12 cellular contexts compared by ENCODE assay signal in the genomic region with DNA sequence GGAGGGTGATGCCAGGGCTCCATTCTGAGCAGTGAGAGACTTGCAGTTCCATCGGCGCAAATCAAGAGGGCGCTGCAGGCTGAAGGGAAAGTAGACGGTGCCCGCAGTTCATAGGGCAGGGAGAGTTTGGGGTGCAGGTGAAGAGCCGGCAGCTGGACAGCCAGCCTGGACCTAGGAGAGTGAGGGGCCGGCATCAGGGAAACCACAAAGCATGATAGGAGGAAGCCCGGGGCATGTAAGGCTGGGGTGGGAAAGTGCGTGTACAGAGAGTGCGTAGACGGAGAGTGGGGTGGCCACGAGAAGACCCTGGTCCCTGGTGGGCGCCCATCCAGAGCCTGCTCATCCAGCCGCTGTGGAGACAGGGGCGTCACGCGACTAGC.
DNase-seq lines count a peak whose midpoint lies in the region; ATAC-seq, FAIRE-seq and TF ChIP-seq lines count a peak whose summit lies in the region.
"Had no signal": no experiment of that assay in that cellular context is flagged by ENCODE, and none has a peak within 500 bp of the region (broad histone marks: within the 10 kb centered on the region; RNA-seq: fewer than 3 reads in every experiment).

No MANE protein-coding gene starts in this region.

- no peak overlapping the region for H2BK15ac ChIP-seq in H1 (ENCODE audit: low read length)

- no peak overlapping the region for H3K23ac ChIP-seq in H1 (ENCODE audit: insufficient read length)

- H3K23me2 ChIP-seq in H1 (ENCODE audit: low read depth, low read length) = no peaks in the 10 kb centered on the region

- H3K79me1 ChIP-seq in H1 (ENCODE audit: low read depth, low read length) = no peaks in the 10 kb centered on the region

- POLR2A ChIA-PET in RWPE1 (lab: Yijun Ruan, JAX; ENCODE audit: low non-redundant PET) (no interaction called here), H1 (lab: Charles Lee; ENCODE audit: partially characterized antibody) (interaction anchor here (0.7 kb wide), 1 partner anchor 64 kb away, joined by 4 read pairs; no protein-coding TSS in a partner anchor)

- peaks cover 71% of the 10 kb centered on the region for H3K36me3 Mint-ChIP-seq in activated CD8-positive, alpha-beta memory T cell treated with anti-CD3 and anti-CD28 coated beads, Interleukin-2, amount 10 ng/mL, durations not matched to agents 7 days and 5 days

- H4K20me1 ChIP-seq in H1 (replicated peaks in 1 of 2; ENCODE audit: control insufficient read depth in 1 of 2, insufficient read depth in 2 of 2, low read length in 2 of 2) = peaks cover 0 to 3% of the 10 kb centered on the region in 2 experiments

- CTCF ChIA-PET in activated CD8-positive, alpha-beta memory T cell treated with anti-CD3 and anti-CD28 coated beads, Interleukin-2, amount 10 ng/mL, durations not matched to agents 7 days and 5 days (lab: Charles Lee) = interaction anchor here (1.0 to 2.7 kb wide), 7 partner anchors 9 to 128 kb away, joined by 4 to 19 read pairs (median 9); no protein-coding TSS in a partner anchor
- CTCF ChIA-PET in RWPE1 (lab: Yijun Ruan, JAX) (interaction anchor here (0.6 to 1.2 kb wide), 2 partner anchors 8 to 686 kb away, joined by 3 to 12 read pairs; no protein-coding TSS in a partner anchor), H1 (lab: Charles Lee; ENCODE audit: partially characterized antibody) (interaction anchor here (0.6 to 5.0 kb wide), 3 partner anchors 9 to 715 kb away, joined by 3 to 25 read pairs (median 4); no protein-coding TSS in a partner anchor)

- H3K9me3 ChIP-seq in H1 (ENCODE audit: insufficient read depth in 2 of 2, low read depth in 1 of 2, low read length in 1 of 2) = no peaks in the 10 kb centered on the region

- H3K4me2 ChIP-seq in H1 (ENCODE audit: insufficient read depth in 1 of 2, low read depth in 2 of 2, low read length in 2 of 2) = no peak overlapping the region

- peaks cover 78% of the 10 kb centered on the region for H3K4me1 Mint-ChIP-seq in activated CD8-positive, alpha-beta memory T cell treated with anti-CD3 and anti-CD28 coated beads, Interleukin-2, amount 10 ng/mL, durations not matched to agents 7 days and 5 days

- no peak for ATAC-seq in activated CD8-positive, alpha-beta memory T cell treated with anti-CD3 and anti-CD28 coated beads, Interleukin-2, amount 10 ng/mL, durations not matched to agents 7 days and 5 days
- ATAC-seq in stimulated activated naive CD8-positive, alpha-beta T cell treated with anti-CD3 and anti-CD28 coated beads, Interleukin-15, Interleukin-2, amounts not matched to agents 100 U/mL and 50 U/mL, for 24 hours = no peak
- ATAC-seq: esophagus mucosa had no signal

- TF ChIP-seq POLR2A in H1 (IDR thresholded peaks at IDR 0.05; ENCODE audit: control extremely low read depth in 1 of 2, low read depth in 2 of 2, low read length in 2 of 2) = no peak

- no peak for TF ChIP-seq RAD21 in H1 (IDR thresholded peaks at IDR 0.05 in 1 of 2, conservative IDR thresholded peaks at IDR 0.05 in 1 of 2; ENCODE audit: low read depth in 2 of 2, low read length in 2 of 2)

- no peak overlapping the region for H3K9ac ChIP-seq in H1 (replicated peaks in 1 of 4; ENCODE audit: extremely low read depth in 1 of 4, low read depth in 3 of 4, low read length in 3 of 4)

- no peaks in the 10 kb centered on the region for H3K4me1 ChIP-seq in H1 (replicated peaks in 1 of 4; ENCODE audit: control insufficient read depth in 3 of 4, insufficient read depth in 4 of 4, low read length in 3 of 4)

- H2BK5ac ChIP-seq in H1 (ENCODE audit: low read depth, low read length) = no peak overlapping the region

- no peak for TF ChIP-seq EP300 in H1 (IDR thresholded peaks at IDR 0.05; ENCODE audit: borderline replicate concordance in 1 of 2, low read depth in 2 of 2, low read length in 2 of 2)

- H3K18ac ChIP-seq in H1 (ENCODE audit: extremely low read depth, low read length) = no peak overlapping the region

- H2BK20ac ChIP-seq in H1 (ENCODE audit: low read length) = no peak overlapping the region

- H3K27me3 ChIP-seq in H1 (replicated peaks in 1 of 4; ENCODE audit: control insufficient read depth in 3 of 4, extremely low read depth in 1 of 4, insufficient read depth in 3 of 4, low read length in 3 of 4) = no peaks in the 10 kb centered on the region; a peak in 1 of 7 replicates

- H3K27ac Mint-ChIP-seq in activated CD8-positive, alpha-beta memory T cell treated with anti-CD3 and anti-CD28 coated beads, Interleukin-2, amount 10 ng/mL, durations not matched to agents 7 days and 5 days = peak overlapping the region; percentile 96

- TF ChIP-seq CTCF in RWPE1 (conservative IDR thresholded peaks at IDR 0.05; ENCODE audit: low read depth) (no peak), H1 (IDR thresholded peaks at IDR 0.05; ENCODE audit: control extremely low read depth in 1 of 3, insufficient read depth in 1 of 3, low read depth in 1 of 3, low read length in 3 of 3) (no peak)

- no peak overlapping the region for H2BK12ac ChIP-seq in H1 (ENCODE audit: low read depth, low read length)

- no peak for DNase-seq in activated CD8-positive, alpha-beta memory T cell treated with anti-CD3 and anti-CD28 coated beads, Interleukin-2, amount 10 ng/mL, durations not matched to agents 7 days and 5 days
- DNase-seq in activated CD8-positive, alpha-beta memory T cell treated with anti-CD3 and anti-CD28 coated beads, Interleukin-2, amount 50 U/mL, for 48 hours = no peak
- DNase-seq in RWPE1 (ENCODE audit: low spot score) = no peak
- no peak for DNase-seq in H1 (ENCODE audit: low read depth in 1 of 2, low spot score in 2 of 2)
- DNase-seq in stimulated activated naive CD8-positive, alpha-beta T cell treated with anti-CD3 and anti-CD28 coated beads, Interleukin-15, Interleukin-2, amounts not matched to agents 100 U/mL and 50 U/mL, for 24 hours = peak; percentile 32
- DNase-seq in DMS153 (lab: John Stamatoyannopoulos, UW) = no peak
- no peak for DNase-seq in AML-193 (lab: John Stamatoyannopoulos, UW)
- DNase-seq in kidney tubule cell (ENCODE audit: low spot score) = no peak
- DNase-seq: GDM1, HCEC 1CT, NCI-H1105 had no signal

- no peaks in the 10 kb centered on the region for H3K9me3 Mint-ChIP-seq in activated CD8-positive, alpha-beta memory T cell treated with anti-CD3 and anti-CD28 coated beads, Interleukin-2, amount 10 ng/mL, durations not matched to agents 7 days and 5 days (ENCODE audit: low read depth)

- no peaks in the 10 kb centered on the region for H3K27me3 Mint-ChIP-seq in activated CD8-positive, alpha-beta memory T cell treated with anti-CD3 and anti-CD28 coated beads, Interleukin-2, amount 10 ng/mL, durations not matched to agents 7 days and 5 days

- H4K8ac ChIP-seq in H1 (ENCODE audit: extremely low read depth, insufficient read depth, low read length) = 0 out of 2 replicates have a peak overlapping the region, but pooled peaks have one; percentile 15

- no peak overlapping the region for H3K56ac ChIP-seq in H1 (replicated peaks; ENCODE audit: insufficient read length, low read depth, low read length)

- H3K36me3 ChIP-seq in H1 (ENCODE audit: control insufficient read depth in 2 of 4, insufficient read depth in 4 of 4, low read length in 3 of 4) = peaks cover 0 to 6% (median 3%) of the 10 kb centered on the region in 4 experiments; a peak in 4 of 8 replicates

- no peak overlapping the region for H2BK120ac ChIP-seq in H1 (replicated peaks; ENCODE audit: low read depth, low read length)

- H3K4me3 Mint-ChIP-seq in activated CD8-positive, alpha-beta memory T cell treated with anti-CD3 and anti-CD28 coated beads, Interleukin-2, amount 10 ng/mL, durations not matched to agents 7 days and 5 days = peak overlapping the region; percentile 85

- no peak for FAIRE-seq in H1 (lab: Jason Lieb, UNC)

- WGBS in H1 (ENCODE audit: extremely low coverage in 1 of 2, insufficient coverage in 1 of 2, insufficient read length in 1 of 2, insufficient replicate concordance in 2 of 2, low coverage in 1 of 2, low lambda C conversion rate in 2 of 2, missing lambda C conversion rate in 1 of 2), 2 experiments = 90% methylated on average over 13 of the region's 17 CpGs; no CpG with 5 or more reads in 1 of the 2 experiments

- no peak overlapping the region for H2AFZ ChIP-seq in H1 (ENCODE audit: low read length)

- no peak overlapping the region for H3K4ac ChIP-seq in H1 (replicated peaks; ENCODE audit: insufficient read length, low read depth, low read length)

- H3K14ac ChIP-seq in H1 (ENCODE audit: insufficient read length) = no peak overlapping the region

- no peaks in the 10 kb centered on the region for H3K79me2 ChIP-seq in H1 (ENCODE audit: control insufficient read depth in 1 of 2, insufficient read depth in 2 of 2, low read length in 2 of 2)

- H3K4me3 ChIP-seq in H1 (ENCODE audit: extremely low read depth in 1 of 4, insufficient read depth in 2 of 4, low read depth in 3 of 4, low read length in 4 of 4) = no peak overlapping the region

- no peak overlapping the region for H4K5ac ChIP-seq in H1 (ENCODE audit: insufficient read length, low read depth, low read length)

- peak overlapping the region; percentile 100 for H3K27ac ChIP-seq in RWPE1
- no peak overlapping the region for H3K27ac ChIP-seq in H1 (ENCODE audit: low read depth, low read length)

- no peak overlapping the region for H4K91ac ChIP-seq in H1 (replicated peaks; ENCODE audit: insufficient read length, low read length)

- no peak overlapping the region for H2AK5ac ChIP-seq in H1 (ENCODE audit: low read depth, low read length)

TF ChIP-seq in H1, 55 proteins besides CTCF, POLR2A, EP300 and RAD21:
- TF ChIP-seq FOSL1 (IDR thresholded peaks at IDR 0.05; ENCODE audit: insufficient read depth, low read depth, low read length) (no peak), JUND (IDR thresholded peaks at IDR 0.05; ENCODE audit: low read length) (no peak), CEBPB (IDR thresholded peaks at IDR 0.05; ENCODE audit: low read depth, low read length) (no peak)
TF ChIP-seq in H1: peak in this region for 0.
